Comparison of ENCODE assay signal across 21 cellular contexts in the genomic region with DNA sequence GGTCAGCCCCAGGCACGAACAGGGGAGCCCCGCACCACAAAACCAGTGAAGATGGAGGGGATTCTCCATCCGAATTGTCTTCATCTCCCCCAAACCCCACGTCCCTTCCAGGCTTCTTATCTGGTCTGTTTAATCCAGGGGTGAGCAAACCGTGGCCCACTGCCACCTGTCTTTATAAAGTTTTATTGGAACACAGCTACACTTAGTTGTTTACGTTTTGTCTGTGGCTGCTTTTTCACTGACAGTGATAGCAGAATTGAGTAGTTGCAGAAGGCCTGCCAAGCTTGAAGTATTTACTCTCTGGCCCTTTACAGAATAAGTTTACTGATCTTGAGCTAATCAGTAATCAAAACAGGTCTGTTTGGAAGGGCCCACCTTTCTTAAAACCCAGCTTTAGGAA.
DNase-seq lines count a peak whose midpoint lies in the region; ATAC-seq and TF ChIP-seq lines count a peak whose summit lies in the region.
"Had no signal": no experiment of that assay in that cellular context is flagged by ENCODE, and none has a peak within 500 bp of the region (broad histone marks: within the 10 kb centered on the region; RNA-seq: fewer than 3 reads in every experiment).

No MANE protein-coding gene starts in this region.

- H3K4me2 ChIP-seq in SU-DHL-6 (ENCODE audit: low read depth, low read length, poor library complexity, severe bottlenecking): peak overlapping the region; percentile 31
- H3K4me2 ChIP-seq: hepatocyte, smooth muscle cell had no signal

- H3K9ac ChIP-seq in SU-DHL-6 (ENCODE audit: low read length): peak overlapping the region; percentile 19
- H3K9ac ChIP-seq: GM23248 had no signal

- H3K4me3 ChIP-seq in SU-DHL-6 (ENCODE audit: insufficient read depth, low read length, poor library complexity, severe bottlenecking): no peak overlapping the region
- H3K4me3 ChIP-seq in psoas muscle: no peak overlapping the region
- H3K4me3 ChIP-seq in heart right ventricle: no peak overlapping the region
- H3K4me3 ChIP-seq: GM23248, hepatocyte, smooth muscle cell, upper lobe of right lung had no signal

- peak overlapping the region; percentile 36 for H3K4me3 Mint-ChIP-seq in activated naive CD8-positive, alpha-beta T cell
- H3K4me3 Mint-ChIP-seq in activated naive CD8-positive, alpha-beta T cell treated with anti-CD3 and anti-CD28 coated beads for 36 hours: no peak overlapping the region
- no peak overlapping the region for H3K4me3 Mint-ChIP-seq in type B pancreatic cell
- H3K4me3 Mint-ChIP-seq: T-helper 1 cell treated with Interleukin-12 subunit alpha and Interleukin-12 subunit beta and Interleukin-4 antibody, amounts not matched to agents 30 μg/mL and 1 μg/mL, for 36 hours had no signal

- no peaks in the 10 kb centered on the region for H4K20me1 ChIP-seq in SU-DHL-6 (ENCODE audit: low read depth, low read length)

- no peaks in the 10 kb centered on the region for H3K27me3 ChIP-seq in SU-DHL-6 (ENCODE audit: low read length)
- no peaks in the 10 kb centered on the region for H3K27me3 ChIP-seq in psoas muscle (ENCODE audit: insufficient read depth in 3 of 3, low read length in 2 of 3)
- H3K27me3 ChIP-seq in heart right ventricle: no peaks in the 10 kb centered on the region
- H3K27me3 ChIP-seq: hepatocyte, upper lobe of right lung had no signal

- H3K36me3 Mint-ChIP-seq in activated naive CD8-positive, alpha-beta T cell: peaks cover 10% of the 10 kb centered on the region
- peaks cover 21% of the 10 kb centered on the region for H3K36me3 Mint-ChIP-seq in activated naive CD8-positive, alpha-beta T cell treated with anti-CD3 and anti-CD28 coated beads for 36 hours
- peaks cover 8% of the 10 kb centered on the region for H3K36me3 Mint-ChIP-seq in type B pancreatic cell

- H3K4me1 Mint-ChIP-seq in activated naive CD8-positive, alpha-beta T cell (ENCODE audit: low read depth): peaks cover 95% of the 10 kb centered on the region
- H3K4me1 Mint-ChIP-seq in activated naive CD8-positive, alpha-beta T cell treated with anti-CD3 and anti-CD28 coated beads for 36 hours: peaks cover 87% of the 10 kb centered on the region
- peaks cover 48% of the 10 kb centered on the region for H3K4me1 Mint-ChIP-seq in type B pancreatic cell (ENCODE audit: unreplicated experiment)

- H3K27me3 Mint-ChIP-seq in activated naive CD8-positive, alpha-beta T cell: no peaks in the 10 kb centered on the region
- no peaks in the 10 kb centered on the region for H3K27me3 Mint-ChIP-seq in activated naive CD8-positive, alpha-beta T cell treated with anti-CD3 and anti-CD28 coated beads for 36 hours
- no peaks in the 10 kb centered on the region for H3K27me3 Mint-ChIP-seq in type B pancreatic cell

- H3K27ac ChIP-seq in SU-DHL-6 (ENCODE audit: low read depth, low read length) (peak overlapping the region; percentile 89), psoas muscle (peak overlapping the region; percentile 91), heart right ventricle (peak overlapping the region in 5 of 10 donors; percentile 13 to 86 (median 40))
- H3K27ac ChIP-seq: GM23248, hepatocyte, upper lobe of right lung had no signal

- peak overlapping the region; percentile 72 for H3K27ac Mint-ChIP-seq in activated naive CD8-positive, alpha-beta T cell
- no peak overlapping the region for H3K27ac Mint-ChIP-seq in activated naive CD8-positive, alpha-beta T cell treated with anti-CD3 and anti-CD28 coated beads for 36 hours
- no peak overlapping the region for H3K27ac Mint-ChIP-seq in type B pancreatic cell

- no peaks in the 10 kb centered on the region for H3K9me3 ChIP-seq in SU-DHL-6 (ENCODE audit: insufficient read depth, low read length)
- H3K9me3 ChIP-seq in psoas muscle: no peaks in the 10 kb centered on the region
- no peaks in the 10 kb centered on the region for H3K9me3 ChIP-seq in heart right ventricle
- H3K9me3 ChIP-seq: upper lobe of right lung had no signal

- H3K9me3 Mint-ChIP-seq in activated naive CD8-positive, alpha-beta T cell (ENCODE audit: low read depth): no peaks in the 10 kb centered on the region
- peaks cover 3% of the 10 kb centered on the region for H3K9me3 Mint-ChIP-seq in activated naive CD8-positive, alpha-beta T cell treated with anti-CD3 and anti-CD28 coated beads for 36 hours
- H3K9me3 Mint-ChIP-seq in type B pancreatic cell: peaks cover 4% of the 10 kb centered on the region
- H3K9me3 Mint-ChIP-seq: T-helper 1 cell treated with Interleukin-12 subunit alpha and Interleukin-12 subunit beta and Interleukin-4 antibody, amounts not matched to agents 30 μg/mL and 1 μg/mL, for 36 hours had no signal

- H3K9me2 ChIP-seq in SU-DHL-6 (replicated peaks; ENCODE audit: insufficient read depth, low read length): no peaks in the 10 kb centered on the region

- no peaks in the 10 kb centered on the region for H3K79me2 ChIP-seq in SU-DHL-6 (ENCODE audit: insufficient read depth, low read length)

- intact Hi-C loops in psoas muscle (cut with DNase I) (loop anchor here in 1 of 2 donors (5.0 to 10.0 kb wide), 2 partner anchors 64 to 221 kb away; no protein-coding TSS in a partner anchor), heart right ventricle (cut with DNase I) (loop anchor here in 3 of 10 donors (10.0 kb wide), 3 partner anchors 71 to 209 kb away; no protein-coding TSS in a partner anchor)

- ATAC-seq in GM21447 (IDR thresholded peaks at IDR 0.05; ENCODE audit: unreplicated experiment) (peak; percentile 40), psoas muscle (no peak), heart right ventricle (no peak)
- ATAC-seq: left cardiac atrium, upper lobe of right lung had no signal

- peaks cover 90% of the 10 kb centered on the region for H3K4me1 ChIP-seq in psoas muscle
- H3K4me1 ChIP-seq in heart right ventricle: peaks cover 0 to 97% (median 70%) of the 10 kb centered on the region in 9 donors

- no peak for DNase-seq in activated naive CD8-positive, alpha-beta T cell treated with anti-CD3 and anti-CD28 coated beads for 36 hours
- DNase-seq in psoas muscle (no peak), mesenteric fat pad (ENCODE audit: low spot score) (no peak), type B pancreatic cell (ENCODE audit: extremely low spot score, unreplicated experiment) (no peak), heart right ventricle (no peak)
- DNase-seq: activated CD4-positive, CD25-positive, alpha-beta regulatory T cell treated with anti-CD3 and anti-CD28 coated beads, Interleukin-2, amount 50 U/mL, for 72 hours; activated T-cell treated with anti-CD3 and anti-CD28 coated beads for 4 hours; effector CD8-positive, alpha-beta T cell; GDM1; GM23248; left cardiac atrium; NCI-H2107; posterior cingulate gyrus; stimulated activated naive CD4-positive, alpha-beta T cell; upper lobe of right lung had no signal

- peak overlapping the region; percentile 78 for H2AFZ ChIP-seq in SU-DHL-6 (ENCODE audit: low read depth, low read length, severe bottlenecking)
- H2AFZ ChIP-seq: GM23248, hepatocyte had no signal

- 93 to 96% (median 96%) methylated on average over 6 of the region's 6 CpGs for WGBS in psoas muscle, 3 donors
- WGBS in heart right ventricle, 2 donors: 82 to 88% methylated on average over 6 of the region's 6 CpGs

- peaks cover 45% of the 10 kb centered on the region for H3F3A ChIP-seq in SU-DHL-6 (ENCODE audit: insufficient read depth)

- TF ChIP-seq CTCF in SU-DHL-6 (IDR thresholded peaks at IDR 0.05; ENCODE audit: insufficient read depth, low read length, poor library complexity, severe bottlenecking) (no peak), psoas muscle (IDR thresholded peaks at IDR 0.05) (no peak), type B pancreatic cell (conservative IDR thresholded peaks at IDR 0.05) (no peak), heart right ventricle (IDR thresholded peaks at IDR 0.05) (no peak)

- H3K36me3 ChIP-seq in SU-DHL-6 (ENCODE audit: low read length): no peaks in the 10 kb centered on the region
- H3K36me3 ChIP-seq in psoas muscle (ENCODE audit: insufficient read depth in 1 of 2, low read depth in 1 of 2): no peaks in the 10 kb centered on the region
- H3K36me3 ChIP-seq in heart right ventricle: no peaks in the 10 kb centered on the region
- H3K36me3 ChIP-seq: upper lobe of right lung had no signal
